Comparison of ENCODE assay signal across 30 cellular contexts in the genomic region with DNA sequence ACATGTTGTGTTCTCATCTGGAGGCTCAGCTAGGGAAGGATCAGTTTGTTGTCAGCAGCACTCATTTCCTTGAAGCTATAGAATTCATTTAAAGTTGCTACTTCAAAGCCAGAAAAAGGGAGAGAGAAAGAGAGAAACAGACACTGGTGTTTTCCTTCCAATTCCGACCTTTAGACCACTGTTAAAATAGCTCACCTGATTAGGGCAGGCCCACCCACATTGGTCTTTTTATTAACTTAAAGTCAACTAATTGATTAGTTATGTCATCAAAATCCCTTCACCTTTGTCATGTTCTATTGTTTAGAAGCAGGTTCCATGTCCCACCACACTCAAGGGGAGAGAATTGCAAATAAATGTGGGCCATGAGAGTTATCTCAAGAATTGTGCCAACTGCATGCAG.
"Had no signal": no experiment of that assay in that cellular context is flagged by ENCODE, and none has a peak within 500 bp of the region (broad histone marks: within the 10 kb centered on the region; RNA-seq: fewer than 3 reads in every experiment).

No MANE protein-coding gene starts in this region.

- H3K9me3 ChIP-seq: colonic mucosa, esophagus muscularis mucosa, esophagus squamous epithelium, gastrocnemius medialis, gastroesophageal sphincter had no signal

- H3K4me2 ChIP-seq: hepatocyte had no signal

- H3K4me3 ChIP-seq: colonic mucosa, coronary artery, dorsolateral prefrontal cortex, esophagus muscularis mucosa, esophagus squamous epithelium, gastrocnemius medialis, gastroesophageal sphincter, heart left ventricle, heart right ventricle, hepatocyte had no signal

- H3K9me3 Mint-ChIP-seq: endodermal cell had no signal

- H2AFZ ChIP-seq: hepatocyte had no signal

- H3K27me3 ChIP-seq: colonic mucosa, dorsolateral prefrontal cortex, esophagus muscularis mucosa, esophagus squamous epithelium, foreskin keratinocyte, gastrocnemius medialis, gastroesophageal sphincter, heart left ventricle, heart right ventricle, hepatocyte had no signal

- FAIRE-seq: colon, endometrium, endothelial cell of umbilical vein, frontal cortex had no signal

- H3K36me3 ChIP-seq: colonic mucosa, esophagus muscularis mucosa, esophagus squamous epithelium, gastrocnemius medialis, gastroesophageal sphincter, heart left ventricle, heart right ventricle had no signal

- H3K27ac Mint-ChIP-seq: dendritic cell treated with granulocyte-macrophage colony-stimulating factor and Interleukin-4, amounts not matched to agents 40 ng/mL and 50 ng/mL, for 4 days; effector memory CD8-positive, alpha-beta T cell; endodermal cell had no signal

- H3K27ac ChIP-seq: colonic mucosa, coronary artery, dorsolateral prefrontal cortex, epithelial cell of prostate, esophagus muscularis mucosa, esophagus squamous epithelium, foreskin keratinocyte, gastrocnemius medialis, gastroesophageal sphincter, heart left ventricle, heart right ventricle, hepatocyte had no signal

- H3K4me1 ChIP-seq: colonic mucosa, esophagus muscularis mucosa, esophagus squamous epithelium, foreskin keratinocyte, gastrocnemius medialis, gastroesophageal sphincter had no signal

- DNase-seq: colonic mucosa; cortex of kidney; dermis blood vessel endothelial cell; dorsolateral prefrontal cortex; effector CD4-positive, alpha-beta T cell; effector CD8-positive, alpha-beta T cell; effector memory CD4-positive, alpha-beta T cell; effector memory CD8-positive, alpha-beta T cell; endodermal cell; erythroblast; esophagus squamous epithelium; foreskin fibroblast; foreskin keratinocyte; foreskin melanocyte; gastrocnemius medialis; glutamatergic neuron; head of caudate nucleus; heart left ventricle; heart right ventricle had no signal

- H3K79me2 ChIP-seq: hepatocyte had no signal

- ATAC-seq: effector memory CD8-positive, alpha-beta T cell; esophagus mucosa; foreskin keratinocyte; gastrocnemius medialis; gastroesophageal sphincter; heart left ventricle; heart right ventricle had no signal

- H3K27me3 Mint-ChIP-seq: dendritic cell treated with granulocyte-macrophage colony-stimulating factor and Interleukin-4, amounts not matched to agents 40 ng/mL and 50 ng/mL, for 4 days; effector memory CD8-positive, alpha-beta T cell had no signal

- H3K4me3 Mint-ChIP-seq: dendritic cell treated with granulocyte-macrophage colony-stimulating factor and Interleukin-4, amounts not matched to agents 40 ng/mL and 50 ng/mL, for 4 days; effector memory CD8-positive, alpha-beta T cell; endodermal cell had no signal
